Comparison of ENCODE assay signal across 28 cellular contexts in the genomic region with DNA sequence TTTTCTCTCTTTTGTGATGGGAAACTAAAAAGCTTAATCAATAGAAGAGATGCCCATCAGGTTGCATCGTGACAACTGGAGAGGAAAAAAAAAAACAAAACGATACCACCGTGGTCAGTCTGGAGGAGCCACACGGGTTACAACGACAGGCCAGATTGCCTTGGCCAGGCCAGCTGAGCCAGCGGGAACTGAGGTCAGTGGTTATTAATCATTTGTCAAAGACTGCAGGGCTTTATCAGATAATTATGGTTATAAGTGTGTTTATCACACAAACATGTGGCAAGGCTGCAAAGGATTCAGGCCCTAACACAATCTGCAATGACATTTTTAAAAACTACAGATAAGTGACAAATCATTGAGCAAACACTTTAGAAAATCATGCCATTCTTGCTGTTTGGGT.
"Had no signal": no experiment of that assay in that cellular context is flagged by ENCODE, and none has a peak within 500 bp of the region (broad histone marks: within the 10 kb centered on the region; RNA-seq: fewer than 3 reads in every experiment).

No MANE protein-coding gene starts in this region.

- ATAC-seq: activated CD4-positive, CD25-positive, alpha-beta regulatory T cell treated with anti-CD3 and anti-CD28 coated beads, Interleukin-2, amount 50 U/mL, for 24 hours; left ventricle myocardium superior; sciatic nerve; stimulated activated effector memory CD8-positive, alpha-beta T cell treated with anti-CD3 and anti-CD28 coated beads, Interleukin-12 subunit alpha, Interleukin-12 subunit beta, amount 100 ng/mL, for 72 hours; upper lobe of right lung had no signal

- H3K27me3 ChIP-seq: esophagus muscularis mucosa, neutrophil, ovary, stomach, thyroid gland, upper lobe of right lung had no signal

- H3K4me1 ChIP-seq: esophagus muscularis mucosa, prostate gland, thyroid gland, upper lobe of right lung had no signal

- FAIRE-seq: endothelial cell of umbilical vein, islet of Langerhans, small intestine had no signal

- H3K36me3 ChIP-seq: esophagus muscularis mucosa, neutrophil, ovary, prostate gland, stomach, thyroid gland, upper lobe of right lung, WERI-Rb-1 had no signal

- DNase-seq: activated CD4-positive, alpha-beta memory T cell treated with anti-CD3 and anti-CD28 coated beads for 36 hours; activated CD4-positive, alpha-beta T cell treated with anti-CD3 and anti-CD28 coated beads, Interleukin-2, amount 10 ng/mL, durations not matched to agents 24 days and 14 days; activated CD8-positive, alpha-beta memory T cell treated with anti-CD3 and anti-CD28 coated beads, Interleukin-2, amount 50 U/mL, for 4 hours; activated effector memory CD4-positive, alpha-beta T cell treated with anti-CD3 and anti-CD28 coated beads, Interleukin-2, amount 50 U/mL, for 16 hours; activated naive CD4-positive, alpha-beta T cell treated with anti-CD3 and anti-CD28 coated beads for 36 hours; activated naive CD8-positive, alpha-beta T cell treated with anti-CD3 and anti-CD28 coated beads for 36 hours; activated T-cell treated with anti-CD3 and anti-CD28 coated beads, Interleukin-2, amount 50 U/mL, for 1 hour; central memory CD4-positive, alpha-beta T cell; foreskin melanocyte; left ventricle myocardium superior; mucosa of descending colon; nephron progenitor cell; ovary; retina; small intestine; stimulated activated CD4-positive, alpha-beta T cell treated with anti-CD3 and anti-CD28 coated beads, Interleukin-4, amount 100 ng/mL, for 24 hours; stomach; thyroid gland; upper lobe of right lung; WERI-Rb-1 had no signal

- H3K9me3 ChIP-seq: esophagus muscularis mucosa, mucosa of descending colon, neutrophil, ovary, prostate gland, stomach, thyroid gland, upper lobe of right lung had no signal

- H3K27ac ChIP-seq: esophagus muscularis mucosa, ovary, prostate gland, stomach, thyroid gland, upper lobe of right lung, WERI-Rb-1 had no signal

- H3K4me3 ChIP-seq: esophagus muscularis mucosa, mucosa of descending colon, ovary, prostate gland, stomach, thyroid gland, upper lobe of right lung had no signal
